Comparison of ENCODE assay signal across 8 cellular contexts in the genomic region with DNA sequence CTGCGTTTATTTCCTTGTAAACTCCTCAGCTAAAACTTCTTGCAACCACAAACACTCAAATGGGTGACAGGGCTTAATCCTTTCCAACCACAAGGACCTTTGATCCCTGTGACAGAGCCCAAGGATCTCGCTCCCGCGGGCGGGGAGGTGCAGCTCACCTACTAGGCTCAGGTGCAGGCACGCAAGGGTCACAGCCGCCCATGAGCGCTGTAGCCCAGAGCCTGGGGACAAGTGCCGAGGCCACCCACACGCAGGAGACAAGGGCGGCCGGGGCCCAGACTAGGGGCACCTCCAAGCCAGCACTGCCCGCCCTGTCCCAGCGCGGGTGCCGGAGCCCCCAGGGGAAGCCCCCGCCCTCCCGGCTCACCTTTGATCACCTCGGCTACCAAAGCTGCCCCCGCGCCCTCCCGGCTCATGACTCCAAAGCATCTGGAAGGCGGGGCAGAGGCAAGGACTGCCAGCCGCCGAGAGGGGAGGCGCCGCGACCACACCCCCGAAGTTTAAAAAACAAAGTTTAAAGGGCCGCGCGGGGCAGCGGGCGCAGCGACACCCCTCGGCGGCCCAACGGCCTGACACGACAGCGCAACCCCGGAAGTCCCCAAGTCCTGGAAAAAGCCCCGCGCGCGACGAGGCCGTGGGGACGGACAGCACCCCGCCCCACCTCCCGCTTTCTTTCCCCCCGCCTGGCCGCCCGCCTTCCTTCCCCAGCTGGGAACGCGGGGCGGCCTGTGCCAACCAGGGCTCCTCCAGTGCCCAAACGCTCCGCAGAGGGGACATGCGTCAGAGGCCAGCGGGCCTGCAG. TPM values are rescaled to one million over a fixed set of nuclear protein-coding genes. Genes with fewer than 3 reads are reported as not detected.
DNase-seq lines count a peak whose midpoint lies in the region; ATAC-seq and TF ChIP-seq lines count a peak whose summit lies in the region.

No MANE protein-coding gene starts in this region.

- H3K4me3 ChIP-seq in GM23338 = peak overlapping the region; percentile 82
- H3K4me3 ChIP-seq in MG63 = peak overlapping the region; percentile 54

- H3K4me1 ChIP-seq in GM23338 (ENCODE audit: insufficient read depth) = peaks cover 16% of the 10 kb centered on the region; the same call in 1 of the 2 replicates

- peak; percentile 79 for TF ChIP-seq CTCF in GM10266 (IDR thresholded peaks at IDR 0.05; ENCODE audit: control insufficient read depth, insufficient read depth, low read depth, missing control alignments)
- peak; percentile 49 to 62 for TF ChIP-seq CTCF in GM23338 (conservative IDR thresholded peaks at IDR 0.05; ENCODE audit: low read depth in 2 of 2)

- H3K36me3 ChIP-seq in GM23338 (ENCODE audit: insufficient read depth) = no peaks in the 10 kb centered on the region
- no peaks in the 10 kb centered on the region for H3K36me3 ChIP-seq in MG63

- H3F3A ChIP-seq in GM23338 (replicated peaks; ENCODE audit: low read depth) = no peaks in the 10 kb centered on the region

- H3K9me3 Mint-ChIP-seq in GM23338 = no peaks in the 10 kb centered on the region
- H3K9me3 Mint-ChIP-seq in activated CD4-positive, alpha-beta T cell treated with anti-CD3 and anti-CD28 coated beads, Interleukin-2, amount 10 ng/mL, durations not matched to agents 24 days and 14 days = no peaks in the 10 kb centered on the region

- DNase-seq in GM10266 (ENCODE audit: extremely low spot score) (peak; percentile 86), GM23338 (ENCODE audit: low spot score) (peak; percentile 93), MG63 (peak; percentile 64), left lobe of liver (ENCODE audit: low spot score) (peak; percentile 92), NCI-H2081 treated with DMSO at 0.1 percent for 48 hours (lab: John Stamatoyannopoulos, UW) (no peak)
- peak; percentile 93 for DNase-seq in activated CD4-positive, alpha-beta T cell treated with anti-CD3 and anti-CD28 coated beads, Interleukin-2, amount 10 ng/mL, durations not matched to agents 24 days and 14 days
- DNase-seq in stimulated activated CD4-positive, alpha-beta T cell treated with anti-CD3 and anti-CD28 coated beads, Interleukin-1b, Interleukin-23, amount 100 ng/mL, for 48 hours = peak; percentile 83

- ATAC-seq in GM23338 = peak; percentile 85
- ATAC-seq in left lobe of liver = peak; percentile 90

- H3K27me3 Mint-ChIP-seq in GM23338 (ENCODE audit: insufficient read depth, low read depth, poor library complexity) = peaks cover 9% of the 10 kb centered on the region
- H3K27me3 Mint-ChIP-seq in activated CD4-positive, alpha-beta T cell treated with anti-CD3 and anti-CD28 coated beads, Interleukin-2, amount 10 ng/mL, durations not matched to agents 24 days and 14 days = peaks cover 31% of the 10 kb centered on the region

- peak overlapping the region; percentile 77 for H3K4me3 Mint-ChIP-seq in GM23338
- peak overlapping the region; percentile 83 for H3K4me3 Mint-ChIP-seq in activated CD4-positive, alpha-beta T cell treated with anti-CD3 and anti-CD28 coated beads, Interleukin-2, amount 10 ng/mL, durations not matched to agents 24 days and 14 days

- H3K9me2 ChIP-seq in GM23338 (ENCODE audit: insufficient read depth) = no peaks in the 10 kb centered on the region

- no peak overlapping the region for H3K27ac Mint-ChIP-seq in GM23338
- peak overlapping the region; percentile 68 for H3K27ac Mint-ChIP-seq in activated CD4-positive, alpha-beta T cell treated with anti-CD3 and anti-CD28 coated beads, Interleukin-2, amount 10 ng/mL, durations not matched to agents 24 days and 14 days

- H3K9me3 ChIP-seq in MG63 = no peaks in the 10 kb centered on the region

- no peaks in the 10 kb centered on the region for H3K27me3 ChIP-seq in GM23338 (ENCODE audit: insufficient read depth)
- no peaks in the 10 kb centered on the region for H3K27me3 ChIP-seq in MG63

- H3K4me2 ChIP-seq in GM23338 = peak overlapping the region; percentile 89

- peaks cover 49% of the 10 kb centered on the region for H3K79me2 ChIP-seq in GM23338 (replicated peaks; ENCODE audit: insufficient read depth)

- H4K20me1 ChIP-seq in GM23338 (replicated peaks; ENCODE audit: insufficient read depth) = peaks cover 4% of the 10 kb centered on the region; the same call in 1 of the 2 replicates

- peak overlapping the region; percentile 49; the same call in 1 of the 2 replicates for H2AFZ ChIP-seq in GM23338

- intact Hi-C loops in activated CD4-positive, alpha-beta T cell treated with anti-CD3 and anti-CD28 coated beads, Interleukin-2, amount 10 ng/mL, durations not matched to agents 24 days and 14 days (cut with micrococcal nuclease) = loop anchor here (1.0 to 5.0 kb wide), 5 partner anchors 74 to 239 kb away; no protein-coding TSS in a partner anchor

- peaks cover 30% of the 10 kb centered on the region for H3K4me1 Mint-ChIP-seq in GM23338
- peaks cover 20% of the 10 kb centered on the region for H3K4me1 Mint-ChIP-seq in activated CD4-positive, alpha-beta T cell treated with anti-CD3 and anti-CD28 coated beads, Interleukin-2, amount 10 ng/mL, durations not matched to agents 24 days and 14 days

- H3K36me3 Mint-ChIP-seq in GM23338 (ENCODE audit: low read depth) = peaks cover 6% of the 10 kb centered on the region; the same call in 2 of the 3 replicates
- no peaks in the 10 kb centered on the region for H3K36me3 Mint-ChIP-seq in activated CD4-positive, alpha-beta T cell treated with anti-CD3 and anti-CD28 coated beads, Interleukin-2, amount 10 ng/mL, durations not matched to agents 24 days and 14 days (ENCODE audit: low read depth)

- H3K27ac ChIP-seq in GM23338 (ENCODE audit: low read depth) = no peak overlapping the region
- H3K27ac ChIP-seq in cingulate gyrus (ENCODE audit: low read depth, low read length) = peak overlapping the region; percentile 94

TF ChIP-seq in GM23338, 12 proteins besides CTCF, POLR2A, EP300 and RAD21:
- TF ChIP-seq ZNF114 (CRISPR knock-in tag; IDR thresholded peaks at IDR 0.05) (no peak), EZH2 (IDR thresholded peaks at IDR 0.05; ENCODE audit: low read depth, unreplicated experiment) (no peak), EZH2phosphoT487 (IDR thresholded peaks at IDR 0.05; ENCODE audit: unreplicated experiment) (no peak), CREB1 (CRISPR knock-in tag; IDR thresholded peaks at IDR 0.05; ENCODE audit: low read depth) (0 out of 2 replicates have a peak, but pooled peaks have one; percentile 11)
- TF ChIP-seq, protein P1, sequence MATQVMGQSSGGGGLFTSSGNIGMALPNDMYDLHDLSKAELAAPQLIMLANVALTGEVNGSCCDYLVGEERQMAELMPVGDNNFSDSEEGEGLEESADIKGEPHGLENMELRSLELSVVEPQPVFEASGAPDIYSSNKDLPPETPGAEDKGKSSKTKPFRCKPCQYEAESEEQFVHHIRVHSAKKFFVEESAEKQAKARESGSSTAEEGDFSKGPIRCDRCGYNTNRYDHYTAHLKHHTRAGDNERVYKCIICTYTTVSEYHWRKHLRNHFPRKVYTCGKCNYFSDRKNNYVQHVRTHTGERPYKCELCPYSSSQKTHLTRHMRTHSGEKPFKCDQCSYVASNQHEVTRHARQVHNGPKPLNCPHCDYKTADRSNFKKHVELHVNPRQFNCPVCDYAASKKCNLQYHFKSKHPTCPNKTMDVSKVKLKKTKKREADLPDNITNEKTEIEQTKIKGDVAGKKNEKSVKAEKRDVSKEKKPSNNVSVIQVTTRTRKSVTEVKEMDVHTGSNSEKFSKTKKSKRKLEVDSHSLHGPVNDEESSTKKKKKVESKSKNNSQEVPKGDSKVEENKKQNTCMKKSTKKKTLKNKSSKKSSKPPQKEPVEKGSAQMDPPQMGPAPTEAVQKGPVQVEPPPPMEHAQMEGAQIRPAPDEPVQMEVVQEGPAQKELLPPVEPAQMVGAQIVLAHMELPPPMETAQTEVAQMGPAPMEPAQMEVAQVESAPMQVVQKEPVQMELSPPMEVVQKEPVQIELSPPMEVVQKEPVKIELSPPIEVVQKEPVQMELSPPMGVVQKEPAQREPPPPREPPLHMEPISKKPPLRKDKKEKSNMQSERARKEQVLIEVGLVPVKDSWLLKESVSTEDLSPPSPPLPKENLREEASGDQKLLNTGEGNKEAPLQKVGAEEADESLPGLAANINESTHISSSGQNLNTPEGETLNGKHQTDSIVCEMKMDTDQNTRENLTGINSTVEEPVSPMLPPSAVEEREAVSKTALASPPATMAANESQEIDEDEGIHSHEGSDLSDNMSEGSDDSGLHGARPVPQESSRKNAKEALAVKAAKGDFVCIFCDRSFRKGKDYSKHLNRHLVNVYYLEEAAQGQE (IDR thresholded peaks at IDR 0.05; ENCODE audit: unreplicated experiment) = no peak

RNA-seq across cellular contexts. Expression of gene CDC14B, which starts 53.0 kb away (rescaled TPM):
- 52.1 and 53.4 TPM in 2 replicates for total RNA-seq in GM23338 (2014; rRNA removed; shearing (Covaris generic))
- polyA plus RNA-seq in GM23338 (2016; fragmentation: Nextera tagmentation; extraction: Ambion mirVana) = 11.9 and 12.2 TPM in 2 replicates
- total RNA-seq in MG63 (2014; rRNA removed; shearing (Covaris generic); ENCODE audit: low replicate concordance) = 4.0 and 14.8 TPM in 2 replicates
- 1.0 and 1.1 TPM in 2 replicates for total RNA-seq in activated CD4-positive, alpha-beta T cell treated with anti-CD3 and anti-CD28 coated beads, Interleukin-2, amount 10 ng/mL, durations not matched to agents 24 days and 14 days
- total RNA-seq in left lobe of liver = 29.0 TPM
